Comparison of ENCODE assay signal across 1 cellular context in genomic region chr11:59818572-59818971, GRCh38.
TF ChIP-seq lines count a peak whose summit lies in the region.

No MANE protein-coding gene starts in this region.

TF ChIP-seq in H1, 55 proteins besides CTCF, POLR2A, EP300 and RAD21:
- TF ChIP-seq SP2 (IDR thresholded peaks at IDR 0.05; ENCODE audit: low read length) (no peak), CEBPB (IDR thresholded peaks at IDR 0.05; ENCODE audit: low read depth, low read length) (no peak), TAF7 (optimal IDR thresholded peaks at IDR 0.05; ENCODE audit: borderline replicate concordance, low read depth, low read length) (no peak), ZNF274 (IDR thresholded peaks at IDR 0.05; ENCODE audit: borderline replicate concordance, extremely low read depth, low read length) (no peak), GABPA (IDR thresholded peaks at IDR 0.05; ENCODE audit: borderline replicate concordance, insufficient read depth, low read length) (no peak), BRCA1 (IDR thresholded peaks at IDR 0.05; ENCODE audit: low read depth, low read length) (no peak), MAX (IDR thresholded peaks at IDR 0.05) (no peak), CREB1 (IDR thresholded peaks at IDR 0.05) (no peak), KDM5A (IDR thresholded peaks at IDR 0.05; ENCODE audit: low read length) (no peak), JUND (IDR thresholded peaks at IDR 0.05; ENCODE audit: low read length) (no peak), SIRT6 (IDR thresholded peaks at IDR 0.05; ENCODE audit: low read length) (no peak), RNF2 (IDR thresholded peaks at IDR 0.05; ENCODE audit: borderline replicate concordance, low read depth, low read length, missing control alignments, poor library complexity, severe bottlenecking) (no peak), JUN (IDR thresholded peaks at IDR 0.05; ENCODE audit: low read depth, low read length) (no peak), TCF12 (IDR thresholded peaks at IDR 0.05; ENCODE audit: low read depth, low read length) (no peak), BACH1 (IDR thresholded peaks at IDR 0.05; ENCODE audit: low read length) (no peak), E2F6 (IDR thresholded peaks at IDR 0.05) (no peak)
TF ChIP-seq in H1: peak in this region for 0.
